ENCODE assay signal across 31 cellular contexts in the genomic region with DNA sequence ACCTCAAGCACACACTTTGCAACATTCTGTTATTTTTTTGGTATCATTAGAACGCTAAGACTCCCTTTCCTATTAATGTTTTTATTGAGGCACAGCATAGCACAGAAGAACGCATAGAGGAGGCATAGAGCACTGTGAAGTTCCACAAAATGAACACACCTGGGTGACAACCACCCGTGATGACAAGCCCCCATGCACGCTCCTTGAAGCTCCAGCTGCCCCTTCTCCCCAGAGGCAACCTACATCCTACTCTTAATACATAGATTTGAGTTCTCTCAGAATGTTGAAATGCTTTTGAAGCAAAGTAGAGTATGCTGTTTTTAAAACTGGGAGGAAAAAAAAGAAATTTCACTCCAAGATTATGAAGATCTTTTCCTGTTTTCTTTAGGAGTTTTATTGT.
"Had no signal": no experiment of that assay in that cellular context is flagged by ENCODE, and none has a peak within 500 bp of the region (broad histone marks: within the 10 kb centered on the region; RNA-seq: fewer than 3 reads in every experiment).

No MANE protein-coding gene starts in this region.

- H3K9me3 Mint-ChIP-seq: activated B cell treated with CpG ODN at 0.5 μM for 24 hours; activated CD4-positive, alpha-beta memory T cell treated with anti-CD3 and anti-CD28 coated beads for 36 hours; activated CD4-positive, alpha-beta T cell treated with anti-CD3 and anti-CD28 coated beads, Interleukin-2, amount 10 ng/mL, durations not matched to agents 24 days and 14 days; activated CD8-positive, alpha-beta T cell treated with anti-CD3 and anti-CD28 coated beads for 36 hours; activated naive CD4-positive, alpha-beta T cell treated with anti-CD3 and anti-CD28 coated beads for 36 hours; activated naive CD4-positive, alpha-beta T cell treated with anti-CD3 and anti-CD28 coated beads, Interleukin-2, amount 50 U/mL, for 72 hours; activated T-cell treated with anti-CD3 and anti-CD28 coated beads, Interleukin-2, amount 50 U/mL, for 4 hours; activated T-helper 1 cell treated with anti-CD3 and anti-CD28 coated beads, Interleukin-12 subunit alpha, Interleukin-12 subunit beta, Interleukin-2, Interleukin-4 antibody, amounts not matched to agents 30 ng/mL and 10 ng/mL and 1 ng/mL, durations not matched to agents 14 hours and 24 hours and 36 hours; activated T-helper 17 cell treated with anti-CD3 and anti-CD28 coated beads, Interleukin-2, amount 50 U/mL, for 72 hours had no signal

- H3K27me3 ChIP-seq: adrenal gland, body of pancreas, brain microvascular endothelial cell, breast epithelium had no signal

- H3K36me3 ChIP-seq: adrenal gland, brain microvascular endothelial cell, breast epithelium had no signal

- H3K4me1 ChIP-seq: adrenal gland, body of pancreas had no signal

- H3K4me3 Mint-ChIP-seq: activated B cell treated with CpG ODN at 0.5 μM for 24 hours; activated CD4-positive, alpha-beta memory T cell treated with anti-CD3 and anti-CD28 coated beads for 36 hours; activated CD4-positive, alpha-beta T cell treated with anti-CD3 and anti-CD28 coated beads, Interleukin-2, amount 10 ng/mL, durations not matched to agents 24 days and 14 days; activated CD8-positive, alpha-beta T cell treated with anti-CD3 and anti-CD28 coated beads for 36 hours; activated naive CD4-positive, alpha-beta T cell treated with anti-CD3 and anti-CD28 coated beads for 36 hours; activated naive CD8-positive, alpha-beta T cell treated with anti-CD3 and anti-CD28 coated beads for 36 hours; activated T-cell treated with anti-CD3 and anti-CD28 coated beads, Interleukin-2, amount 50 U/mL, for 4 hours; activated T-cell treated with anti-CD3 and anti-CD28 coated beads, Interleukin-2, amount 50 U/mL, for 72 hours; activated T-helper 1 cell treated with anti-CD3 and anti-CD28 coated beads, Interleukin-12 subunit alpha, Interleukin-12 subunit beta, Interleukin-2, Interleukin-4 antibody, amounts not matched to agents 30 ng/mL and 10 ng/mL and 1 ng/mL, durations not matched to agents 14 hours and 24 hours and 36 hours; activated T-helper 17 cell treated with anti-CD3 and anti-CD28 coated beads, Interleukin-2, amount 50 U/mL, for 72 hours; T-helper 17 cell had no signal

- H3K9me3 ChIP-seq: adrenal gland, body of pancreas, breast epithelium had no signal

- DNase-seq: activated B cell treated with CpG ODN at 0.5 μM for 24 hours; activated CD4-positive, alpha-beta memory T cell treated with anti-CD3 and anti-CD28 coated beads for 36 hours; activated CD4-positive, alpha-beta T cell treated with anti-CD3 and anti-CD28 coated beads for 4 hours; activated CD4-positive, alpha-beta T cell treated with anti-CD3 and anti-CD28 coated beads, Interleukin-2, amount 10 ng/mL, durations not matched to agents 24 days and 14 days; activated CD4-positive, alpha-beta T cell treated with anti-CD3 and anti-CD28 coated beads, Interleukin-2, amount 50 U/mL, for 1 hour; activated CD4-positive, alpha-beta T cell treated with anti-CD3 and anti-CD28 coated beads, Interleukin-2, amount 50 U/mL, for 4 hours; activated CD4-positive, CD25-positive, alpha-beta regulatory T cell treated with anti-CD3 and anti-CD28 coated beads, Interleukin-2, amount 50 U/mL, for 72 hours; activated CD8-positive, alpha-beta memory T cell treated with anti-CD3 and anti-CD28 coated beads, Interleukin-2, amount 50 U/mL, for 4 hours; activated CD8-positive, alpha-beta T cell treated with anti-CD3 and anti-CD28 coated beads for 36 hours; activated effector memory CD4-positive, alpha-beta T cell treated with anti-CD3 and anti-CD28 coated beads, Interleukin-2, amount 50 U/mL, for 16 hours; activated gamma-delta T cell treated with Interleukin-2 at 50 U/mL for 16 hours; activated naive CD4-positive, alpha-beta T cell; activated naive CD4-positive, alpha-beta T cell treated with anti-CD3 and anti-CD28 coated beads for 36 hours; activated naive CD4-positive, alpha-beta T cell treated with anti-CD3 and anti-CD28 coated beads, Interleukin-2, amount 50 U/mL, for 16 hours; activated naive CD8-positive, alpha-beta T cell treated with anti-CD3 and anti-CD28 coated beads for 36 hours; activated T-cell treated with anti-CD3 and anti-CD28 coated beads for 4 hours; activated T-cell treated with anti-CD3 and anti-CD28 coated beads, Interleukin-2, amount 50 U/mL, for 1 hour; activated T-cell treated with anti-CD3 and anti-CD28 coated beads, Interleukin-2, amount 50 U/mL, for 4 hours; activated T-cell treated with anti-CD3 and anti-CD28 coated beads, Interleukin-2, amount 50 U/mL, for 72 hours; adrenal gland; amniotic stem cell; aorta; body of pancreas; brain microvascular endothelial cell; central memory CD4-positive, alpha-beta T cell; T-helper 17 cell had no signal

- H3K36me3 Mint-ChIP-seq: activated CD4-positive, alpha-beta memory T cell treated with anti-CD3 and anti-CD28 coated beads for 36 hours had no signal

- H3K27me3 Mint-ChIP-seq: activated naive CD8-positive, alpha-beta T cell treated with anti-CD3 and anti-CD28 coated beads for 36 hours; T-helper 17 cell had no signal

- H3K27ac Mint-ChIP-seq: activated B cell treated with CpG ODN at 0.5 μM for 24 hours; activated CD4-positive, alpha-beta memory T cell treated with anti-CD3 and anti-CD28 coated beads for 36 hours; activated CD4-positive, alpha-beta T cell treated with anti-CD3 and anti-CD28 coated beads, Interleukin-2, amount 10 ng/mL, durations not matched to agents 24 days and 14 days; activated CD8-positive, alpha-beta T cell treated with anti-CD3 and anti-CD28 coated beads for 36 hours; activated naive CD4-positive, alpha-beta T cell treated with anti-CD3 and anti-CD28 coated beads for 36 hours; activated naive CD4-positive, alpha-beta T cell treated with anti-CD3 and anti-CD28 coated beads, Interleukin-2, amount 50 U/mL, for 72 hours; activated naive CD8-positive, alpha-beta T cell treated with anti-CD3 and anti-CD28 coated beads for 36 hours; activated T-cell treated with anti-CD3 and anti-CD28 coated beads, Interleukin-2, amount 50 U/mL, for 72 hours; activated T-helper 1 cell treated with anti-CD3 and anti-CD28 coated beads, Interleukin-12 subunit alpha, Interleukin-12 subunit beta, Interleukin-2, Interleukin-4 antibody, amounts not matched to agents 30 ng/mL and 10 ng/mL and 1 ng/mL, durations not matched to agents 14 hours and 24 hours and 36 hours; activated T-helper 17 cell treated with anti-CD3 and anti-CD28 coated beads, Interleukin-2, amount 50 U/mL, for 72 hours; T-helper 17 cell had no signal

- ATAC-seq: activated CD8-positive, alpha-beta T cell treated with anti-CD3 and anti-CD28 coated beads for 36 hours; activated naive CD4-positive, alpha-beta T cell treated with anti-CD3 and anti-CD28 coated beads, Interleukin-2, amount 50 U/mL, for 72 hours; activated T-cell treated with anti-CD3 and anti-CD28 coated beads, Interleukin-2, amount 50 U/mL, for 4 hours; activated T-cell treated with anti-CD3 and anti-CD28 coated beads, Interleukin-2, amount 50 U/mL, for 72 hours; activated T-helper 17 cell treated with anti-CD3 and anti-CD28 coated beads, Interleukin-2, amount 50 U/mL, for 72 hours; body of pancreas; T-helper 17 cell had no signal

- H3K4me3 ChIP-seq: adrenal gland, body of pancreas, breast epithelium had no signal

- H3K27ac ChIP-seq: adrenal gland, body of pancreas, brain microvascular endothelial cell, breast epithelium, VCaP had no signal
